ENCODE assay signal across 13 cellular contexts in the genomic region with DNA sequence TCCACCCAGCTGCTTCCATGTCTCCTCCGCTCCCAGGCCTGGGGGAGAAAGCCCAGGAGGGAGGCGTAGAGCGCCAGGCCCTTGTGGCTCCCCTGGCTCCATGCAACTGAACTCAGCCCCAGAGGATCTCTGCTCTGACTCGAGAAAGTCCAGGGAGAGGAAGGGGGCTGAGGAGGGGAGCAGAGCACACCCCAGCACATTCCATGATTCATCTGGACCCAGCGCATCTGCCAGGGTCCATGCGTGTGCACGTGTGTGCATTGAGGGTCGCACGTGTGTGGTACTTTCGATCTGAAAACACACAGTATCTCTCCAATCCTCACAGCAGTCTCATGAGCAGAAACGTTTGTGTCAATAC.
DNase-seq lines count a peak whose midpoint lies in the region; ATAC-seq and TF ChIP-seq lines count a peak whose summit lies in the region.
"Had no signal": no experiment of that assay in that cellular context is flagged by ENCODE, and none has a peak within 500 bp of the region (broad histone marks: within the 10 kb centered on the region; RNA-seq: fewer than 3 reads in every experiment).

No MANE protein-coding gene starts in this region.

- intact Hi-C loops in breast epithelium (cut with DNase I; ENCODE audit: low total_unique reads) (no loop called here), MCF 10A (cut with micrococcal nuclease) (no loop called here), tibial artery (cut with DNase I; ENCODE audit: low total_unique reads) (no loop called here)

- DNase-seq in breast epithelium (ENCODE audit: low spot score in 2 of 2) (peak in 1 of 2 donors; percentile 42), MCF 10A (ENCODE audit: unreplicated experiment) (no peak), chondrocyte (ENCODE audit: low spot score) (peak; percentile 33), tibial artery (no peak), NCI-H128 (lab: John Stamatoyannopoulos, UW; ENCODE audit: unreplicated experiment) (no peak), cortex of kidney (lab: John Stamatoyannopoulos, UW) (no peak)
- DNase-seq: ACHN; NCI-H1092 treated with DMSO at 0.1 percent for 48 hours; NCI-H69; stimulated activated CD4-positive, alpha-beta T cell treated with anti-CD3 and anti-CD28 coated beads, Interleukin-4, amount 100 ng/mL, for 24 hours had no signal

- H3K9me3 ChIP-seq in breast epithelium (peaks cover 0 to 6% of the 10 kb centered on the region in 2 donors), mucosa of rectum (ENCODE audit: control insufficient read depth in 2 of 2, low read length in 2 of 2) (peaks cover 0 to 6% of the 10 kb centered on the region in 2 donors), tibial artery (peaks cover 0 to 9% (median 7%) of the 10 kb centered on the region in 3 donors)

- TF ChIP-seq CTCF in breast epithelium (IDR thresholded peaks at IDR 0.05), result no peak
- no peak for TF ChIP-seq CTCF in MCF 10A (IDR thresholded peaks at IDR 0.05; ENCODE audit: unreplicated experiment)
- no peak for TF ChIP-seq CTCF in chondrocyte (IDR thresholded peaks at IDR 0.05)
- TF ChIP-seq CTCF in tibial artery (IDR thresholded peaks at IDR 0.05), result no peak

- H3K27me3 Mint-ChIP-seq in MCF 10A (ENCODE audit: insufficient read depth, unreplicated experiment), result no peaks in the 10 kb centered on the region
- no peaks in the 10 kb centered on the region for H3K27me3 Mint-ChIP-seq in chondrocyte (ENCODE audit: low read depth)

- no peak overlapping the region for H3K9ac ChIP-seq in mucosa of rectum (ENCODE audit: low read depth in 1 of 2, low read length in 2 of 2)

- POLR2A ChIA-PET in MCF 10A (lab: Yijun Ruan, JAX), result interaction anchor here (0.8 kb wide), 1 partner anchor 29 kb away, joined by 4 read pairs; no protein-coding TSS in a partner anchor

- H3K4me1 Mint-ChIP-seq in MCF 10A (ENCODE audit: insufficient read depth, unreplicated experiment), result no peaks in the 10 kb centered on the region
- H3K4me1 Mint-ChIP-seq in chondrocyte (ENCODE audit: low read depth), result peaks cover 18% of the 10 kb centered on the region

- H3K36me3 Mint-ChIP-seq in MCF 10A (ENCODE audit: insufficient read depth, unreplicated experiment), result no peaks in the 10 kb centered on the region
- H3K36me3 Mint-ChIP-seq in chondrocyte (ENCODE audit: low read depth), result peaks cover 2% of the 10 kb centered on the region

- ATAC-seq in HG03280 (IDR thresholded peaks at IDR 0.05; ENCODE audit: unreplicated experiment), result no peak

- no peak overlapping the region for H3K4me3 ChIP-seq in breast epithelium
- no peak overlapping the region for H3K4me3 ChIP-seq in mucosa of rectum (ENCODE audit: low read length in 2 of 2)
- no peak overlapping the region for H3K4me3 ChIP-seq in tibial artery
- H3K4me3 ChIP-seq: SK-N-MC had no signal

- H3K4me3 Mint-ChIP-seq in MCF 10A (ENCODE audit: unreplicated experiment) (no peak overlapping the region), chondrocyte (ENCODE audit: unreplicated experiment) (no peak overlapping the region)

- CTCF ChIA-PET in MCF 10A (lab: Yijun Ruan, JAX), result interaction anchor here (0.5 to 0.7 kb wide), 2 partner anchors 144 to 969 kb away, joined by 3 read pairs; no protein-coding TSS in a partner anchor

- peak overlapping the region; percentile 64 to 82 for H3K27ac ChIP-seq in breast epithelium
- H3K27ac ChIP-seq in mucosa of rectum (ENCODE audit: low read depth in 2 of 2, low read length in 2 of 2), result peak overlapping the region; percentile 35 to 72
- H3K27ac ChIP-seq in tibial artery, result peak overlapping the region; percentile 12 to 13
- H3K27ac ChIP-seq: SK-N-MC had no signal

- H3K9me3 Mint-ChIP-seq in MCF 10A (ENCODE audit: unreplicated experiment) (peaks cover 15% of the 10 kb centered on the region), chondrocyte (ENCODE audit: low read depth) (peaks cover 16% of the 10 kb centered on the region)

- H3K36me3 ChIP-seq in breast epithelium, result no peaks in the 10 kb centered on the region
- no peaks in the 10 kb centered on the region for H3K36me3 ChIP-seq in mucosa of rectum (ENCODE audit: control insufficient read depth in 2 of 2, insufficient read depth in 2 of 2, low read length in 2 of 2)
- H3K36me3 ChIP-seq in tibial artery, result peaks cover 0 to 7% (median 0%) of the 10 kb centered on the region in 3 donors

- H3K4me1 ChIP-seq in breast epithelium (peaks cover 9 to 31% of the 10 kb centered on the region in 2 donors), mucosa of rectum (ENCODE audit: control insufficient read depth in 2 of 2, insufficient read depth in 2 of 2, low read length in 2 of 2) (peaks cover 24 to 40% of the 10 kb centered on the region in 2 donors), tibial artery (peaks cover 0 to 37% (median 16%) of the 10 kb centered on the region in 4 donors)

- TF ChIP-seq POLR2A in breast epithelium (IDR thresholded peaks at IDR 0.05), result no peak

- no TSS peak for BruUV-seq in MCF 10A (replicated peaks; lab: Mats Ljungman, UMichigan)

- H3K27me3 ChIP-seq in breast epithelium, result no peaks in the 10 kb centered on the region
- no peaks in the 10 kb centered on the region for H3K27me3 ChIP-seq in mucosa of rectum (ENCODE audit: control insufficient read depth in 2 of 2, insufficient read depth in 2 of 2, low read length in 2 of 2)
- no peaks in the 10 kb centered on the region for H3K27me3 ChIP-seq in tibial artery

- H3K27ac Mint-ChIP-seq in MCF 10A (ENCODE audit: low read depth, unreplicated experiment), result no peak overlapping the region
- H3K27ac Mint-ChIP-seq in chondrocyte (ENCODE audit: unreplicated experiment), result no peak overlapping the region

Comparison
In these comparisons a context has a peak if more than half of its experiments do, and no peak if none do; other contexts are left out.
1. H3K27ac ChIP-seq: peak in every context shown above with its lines; median percentile 73 in breast epithelium; 54 in mucosa of rectum; 12 in tibial artery.